8 cellular contexts compared by ENCODE assay signal in genomic region chr1:150152772-150153461, GRCh38. TPM values are rescaled to one million over a fixed set of nuclear protein-coding genes. Genes with fewer than 3 reads are reported as not detected.
DNase-seq lines count a peak whose midpoint lies in the region; ATAC-seq and TF ChIP-seq lines count a peak whose summit lies in the region.
"Had no signal": no experiment of that assay in that cellular context is flagged by ENCODE, and none has a peak within 500 bp of the region (broad histone marks: within the 10 kb centered on the region; RNA-seq: fewer than 3 reads in every experiment).

No MANE protein-coding gene starts in this region.

- peak overlapping the region; percentile 48 for H3K4me2 ChIP-seq in GM23248 (ENCODE audit: unreplicated experiment)

- no peak for TF ChIP-seq CTCF in stomach (IDR thresholded peaks at IDR 0.05)
- TF ChIP-seq CTCF in omental fat pad (IDR thresholded peaks at IDR 0.05), result no peak

- peaks cover 59% of the 10 kb centered on the region for H3K79me2 ChIP-seq in GM23248 (ENCODE audit: insufficient read depth)

- 49 to 71% methylated on average over 8 of the region's 8 CpGs for WGBS in GM23248 (ENCODE audit: low coverage in 1 of 2, low lambda C conversion rate in 2 of 2, missing lambda C conversion rate in 2 of 2), 2 experiments
- WGBS in stomach, 5 donors, result 69 to 85% (median 82%) methylated on average over 8 of the region's 8 CpGs

- H3K9ac ChIP-seq in GM23248, result peak overlapping the region; percentile 54

- H3K4me1 Mint-ChIP-seq in activated T-helper 17 cell treated with anti-CD3 and anti-CD28 coated beads, Interleukin-2, amount 50 U/mL, for 72 hours, result peaks cover 51% of the 10 kb centered on the region

- H3K36me3 Mint-ChIP-seq in activated T-helper 17 cell treated with anti-CD3 and anti-CD28 coated beads, Interleukin-2, amount 50 U/mL, for 72 hours (ENCODE audit: low read depth), result peaks cover 72% of the 10 kb centered on the region

- H3K4me3 ChIP-seq in GM23248, result peak overlapping the region; percentile 23
- H3K4me3 ChIP-seq in stomach, result peak overlapping the region in 3 of 4 donors; percentile 17 to 77 (median 18)

- in situ Hi-C loops in GM23248 (cut with MboI), result no loop called here

- H3K27ac ChIP-seq in GM23248 (peak overlapping the region; percentile 84), stomach (peak overlapping the region in 4 of 5 donors; percentile 93 to 98 (median 94))

- H3K27me3 Mint-ChIP-seq in activated T-helper 17 cell treated with anti-CD3 and anti-CD28 coated beads, Interleukin-2, amount 50 U/mL, for 72 hours, result no peaks in the 10 kb centered on the region

- DNase-seq in GM23248 (peak; percentile 81), left ventricle myocardium superior (no peak), stomach (no peak), omental fat pad (ENCODE audit: low spot score) (no peak), epidermal melanocyte (ENCODE audit: insufficient read length, low spot score) (no peak)
- DNase-seq: NCI-H2081 had no signal

- H3K9me2 ChIP-seq in GM23248 (ENCODE audit: insufficient read depth), result no peaks in the 10 kb centered on the region

- no peak for TF ChIP-seq POLR2A in stomach (IDR thresholded peaks at IDR 0.05)

- peak overlapping the region; percentile 31 for H3K27ac Mint-ChIP-seq in activated T-helper 17 cell treated with anti-CD3 and anti-CD28 coated beads, Interleukin-2, amount 50 U/mL, for 72 hours

- intact Hi-C loops in left ventricle myocardium superior (cut with micrococcal nuclease), result no loop called here
- intact Hi-C loops in stomach (cut with DNase I; ENCODE audit: low total_unique reads), result no loop called here

- no peak for ATAC-seq in activated T-helper 17 cell treated with anti-CD3 and anti-CD28 coated beads, Interleukin-2, amount 50 U/mL, for 72 hours (replicated peaks)
- ATAC-seq in left ventricle myocardium superior (peak; percentile 35), GM21360 (IDR thresholded peaks at IDR 0.05; ENCODE audit: unreplicated experiment) (no peak), omental fat pad (ENCODE audit: low FRiP score) (no peak)

- no peak overlapping the region for H2AFZ ChIP-seq in GM23248

- H4K20me1 ChIP-seq in GM23248 (ENCODE audit: insufficient read depth), result no peaks in the 10 kb centered on the region

- peaks cover 47% of the 10 kb centered on the region for H3F3A ChIP-seq in GM23248 (ENCODE audit: insufficient read depth)

- no peak for TF ChIP-seq EP300 in stomach (IDR thresholded peaks at IDR 0.05)

- no peaks in the 10 kb centered on the region for H3K9me3 ChIP-seq in GM23248 (ENCODE audit: low read depth)
- no peaks in the 10 kb centered on the region for H3K9me3 ChIP-seq in stomach

- peaks cover 36% of the 10 kb centered on the region; the same call in 1 of the 2 replicates for H3K36me3 ChIP-seq in GM23248 (ENCODE audit: low read depth)
- peaks cover 24 to 45% (median 41%) of the 10 kb centered on the region in 4 donors for H3K36me3 ChIP-seq in stomach

- H3K4me3 Mint-ChIP-seq in activated T-helper 17 cell treated with anti-CD3 and anti-CD28 coated beads, Interleukin-2, amount 50 U/mL, for 72 hours, result peak overlapping the region; percentile 99

- no peaks in the 10 kb centered on the region for H3K9me3 Mint-ChIP-seq in activated T-helper 17 cell treated with anti-CD3 and anti-CD28 coated beads, Interleukin-2, amount 50 U/mL, for 72 hours

- H3K27me3 ChIP-seq in GM23248 (replicated peaks; ENCODE audit: insufficient read depth), result no peaks in the 10 kb centered on the region
- H3K27me3 ChIP-seq in stomach, result peaks cover 0 to 5% (median 4%) of the 10 kb centered on the region in 3 donors

- H3K4me1 ChIP-seq in GM23248 (ENCODE audit: insufficient read depth) (peaks cover 40% of the 10 kb centered on the region), stomach (peaks cover 20 to 87% (median 51%) of the 10 kb centered on the region in 4 donors)

RNA-seq across cellular contexts. Expression of gene PLEKHO1, which starts 3.2 kb away (rescaled TPM):
- 24.8 and 26.9 TPM in 2 replicates for total RNA-seq in GM23248 (2014; rRNA removed; shearing (Covaris generic))
- polyA plus RNA-seq in GM23248 (2016; fragmentation: Nextera tagmentation; extraction: Ambion mirVana) (30.7 and 34.8 TPM in 2 replicates), stomach (10 to 100 TPM; 38.6 to 79.3 (median 40.9) TPM)
- total RNA-seq in activated T-helper 17 cell treated with anti-CD3 and anti-CD28 coated beads, Interleukin-2, amount 50 U/mL, for 72 hours, result 10 to 100 TPM; 33.1 to 43.0 TPM
- total RNA-seq in left ventricle myocardium superior (44.3 TPM), stomach (100 to 1,000 TPM in 3 of 5 donors, 10 to 100 TPM in 2; 34.6 to 254 (median 100) TPM), omental fat pad (10 to 100 TPM; 16.5 to 68.6 (median 32.8) TPM)
